In genomic region chr14:58476320-58476719, GRCh38 we compare ENCODE assay signal across 30 cellular contexts. TPM values are rescaled to one million over a fixed set of nuclear protein-coding genes. Genes with fewer than 3 reads are reported as not detected.
DNase-seq lines count a peak whose midpoint lies in the region; ATAC-seq and TF ChIP-seq lines count a peak whose summit lies in the region.
"Had no signal": no experiment of that assay in that cellular context is flagged by ENCODE, and none has a peak within 500 bp of the region (broad histone marks: within the 10 kb centered on the region; RNA-seq: fewer than 3 reads in every experiment).

No MANE protein-coding gene starts in this region.

- no peak overlapping the region for H3K4me3 ChIP-seq in LNCaP clone FGC (ENCODE audit: low read depth, low read length)
- no peak overlapping the region for H3K4me3 ChIP-seq in trophoblast cell (ENCODE audit: low read depth, low read length)
- no peak overlapping the region for H3K4me3 ChIP-seq in upper lobe of left lung
- H3K4me3 ChIP-seq: A549; BLaER1; BLaER1 treated with 17β-estradiol and CSF1 and Interleukin-3, amounts not matched to agents 10 nM and 100 nM had no signal

- H3K4me2 ChIP-seq in trophoblast cell (ENCODE audit: low read length) = no peak overlapping the region
- H3K4me2 ChIP-seq: A549; BLaER1; BLaER1 treated with 17β-estradiol and CSF1 and Interleukin-3, amounts not matched to agents 10 nM and 100 nM had no signal

- H2AFZ ChIP-seq in trophoblast cell (ENCODE audit: insufficient read depth, low read length, poor library complexity) = no peak overlapping the region

- no peak overlapping the region for H3K14ac ChIP-seq in trophoblast cell (ENCODE audit: low read length)

- DNase-seq in LNCaP clone FGC (ENCODE audit: low read depth) (peak; percentile 85), trophoblast cell (no peak), NCI-H2227 (lab: John Stamatoyannopoulos, UW; ENCODE audit: unreplicated experiment) (no peak), upper lobe of left lung (no peak)
- DNase-seq: 8988T; ACHN; AML-193; BE2C; C1 segment of cervical spinal cord; Caco-2; Calu3; CD4-positive, alpha-beta memory T cell; CD4-positive, alpha-beta T cell; CD4-positive, CD25-positive, alpha-beta regulatory T cell; CD8-positive, alpha-beta memory T cell; CD8-positive, alpha-beta T cell; COR-L47; DMS 273 treated with DMSO at 0.1 percent for 48 hours; DMS153; DMS53; DMS79; DMS79 treated with DMSO at 0.1 percent for 48 hours; DND-41; EL had no signal

- H2BK12ac ChIP-seq in trophoblast cell (ENCODE audit: low read length) = no peak overlapping the region

- no peaks in the 10 kb centered on the region for H3K27me3 ChIP-seq in trophoblast cell (ENCODE audit: insufficient read depth, low read length)
- H3K27me3 ChIP-seq in upper lobe of left lung = no peaks in the 10 kb centered on the region
- H3K27me3 ChIP-seq: BE2C; BLaER1; BLaER1 treated with 17β-estradiol and CSF1 and Interleukin-3, amounts not matched to agents 10 nM and 100 nM had no signal

- no peaks in the 10 kb centered on the region for H3K79me2 ChIP-seq in trophoblast cell (ENCODE audit: control insufficient read depth, insufficient read depth, low read length, poor library complexity)

- H3K9me3 ChIP-seq in trophoblast cell (ENCODE audit: insufficient read depth, low read depth, low read length) = no peaks in the 10 kb centered on the region
- no peaks in the 10 kb centered on the region for H3K9me3 ChIP-seq in upper lobe of left lung
- H3K9me3 ChIP-seq: A549; BE2C; BLaER1; BLaER1 treated with 17β-estradiol and CSF1 and Interleukin-3, amounts not matched to agents 10 nM and 100 nM; Caco-2 had no signal

- no peak for TF ChIP-seq POLR2A in upper lobe of left lung (IDR thresholded peaks at IDR 0.05)

- no peak overlapping the region for H2BK5ac ChIP-seq in trophoblast cell (ENCODE audit: low read depth, low read length, poor library complexity)

- H4K12ac ChIP-seq in trophoblast cell (ENCODE audit: low read depth, low read length) = no peak overlapping the region

- H3K9ac ChIP-seq in trophoblast cell (ENCODE audit: low read length) = no peak overlapping the region
- H3K9ac ChIP-seq: BLaER1; BLaER1 treated with 17β-estradiol and CSF1 and Interleukin-3, amounts not matched to agents 10 nM and 100 nM had no signal

- H3K27ac ChIP-seq in C4-2B (peak overlapping the region; percentile 65), VCaP (peak overlapping the region; percentile 69), trophoblast cell (ENCODE audit: low read depth, low read length) (no peak overlapping the region), upper lobe of left lung (no peak overlapping the region)
- H3K27ac ChIP-seq: 22Rv1; A549; BLaER1; BLaER1 treated with 17β-estradiol and CSF1 and Interleukin-3, amounts not matched to agents 10 nM and 100 nM had no signal

- no peak overlapping the region for H4K8ac ChIP-seq in trophoblast cell (ENCODE audit: low read depth, low read length)

- no peaks in the 10 kb centered on the region for H3K4me1 ChIP-seq in trophoblast cell (ENCODE audit: control insufficient read depth in 1 of 2, insufficient read depth in 2 of 2, low read length in 2 of 2)
- H3K4me1 ChIP-seq in upper lobe of left lung = no peaks in the 10 kb centered on the region
- H3K4me1 ChIP-seq: A549, BE2C, BLaER1, Caco-2 had no signal

- ATAC-seq in upper lobe of left lung (ENCODE audit: low FRiP score in 2 of 2) = no peak
- ATAC-seq: A549; CD8-positive, alpha-beta T cell had no signal

- H3K79me1 ChIP-seq in trophoblast cell (ENCODE audit: low read length) = no peaks in the 10 kb centered on the region

- H3K36me3 ChIP-seq in trophoblast cell (ENCODE audit: control insufficient read depth in 1 of 2, insufficient read depth in 2 of 2, low read length in 2 of 2) = peaks cover 8% of the 10 kb centered on the region in 2 experiments
- H3K36me3 ChIP-seq in upper lobe of left lung = peaks cover 0 to 35% (median 6%) of the 10 kb centered on the region in 4 donors

- H3K18ac ChIP-seq in trophoblast cell (ENCODE audit: low read length) = no peak overlapping the region

- H3K4ac ChIP-seq in trophoblast cell (ENCODE audit: low read depth, low read length) = no peak overlapping the region

- H2BK120ac ChIP-seq in trophoblast cell (ENCODE audit: insufficient read depth, low read length, poor library complexity) = no peak overlapping the region

- no CpG with 5 or more reads among the region's 1 CpG for WGBS in trophoblast cell (ENCODE audit: extremely low coverage, insufficient coverage, insufficient read length)
- 97% methylated on average over 1 of the region's 1 CpG for WGBS in upper lobe of left lung, 2 donors

- H3K23ac ChIP-seq in trophoblast cell (ENCODE audit: low read length) = no peak overlapping the region

- no peak overlapping the region for H2AK5ac ChIP-seq in trophoblast cell (ENCODE audit: low read length)

- no peak overlapping the region for H4K91ac ChIP-seq in trophoblast cell (ENCODE audit: low read depth, low read length)

- no peak for TF ChIP-seq EP300 in upper lobe of left lung (IDR thresholded peaks at IDR 0.05)

- no peak for TF ChIP-seq CTCF in C4-2B (conservative IDR thresholded peaks at IDR 0.05)
- no peak for TF ChIP-seq CTCF in LNCaP clone FGC (IDR thresholded peaks at IDR 0.05; ENCODE audit: control insufficient read depth, extremely low read depth, insufficient read depth)
- TF ChIP-seq CTCF in VCaP (conservative IDR thresholded peaks at IDR 0.05) = no peak
- TF ChIP-seq CTCF in upper lobe of left lung (IDR thresholded peaks at IDR 0.05) = no peak

RNA-seq across cellular contexts. Expression of gene KIAA0586, which starts 48.8 kb away (rescaled TPM):
- 10.7 and 11.0 TPM in 2 replicates for polyA plus RNA-seq in trophoblast cell (2013)
- 10 to 100 TPM in 5 of 6 donors, 1 to 10 TPM in 1; 9.2 to 29.3 (median 12.2) TPM for total RNA-seq in upper lobe of left lung

RNA-seq across cellular contexts. Expression of gene TIMM9, which starts 49.0 kb away (rescaled TPM):
- polyA plus RNA-seq in trophoblast cell (2013) = 43.1 and 43.4 TPM in 2 replicates
- 10 to 100 TPM in 5 of 6 donors, 1 to 10 TPM in 1; 8.7 to 24.3 (median 20.5) TPM for total RNA-seq in upper lobe of left lung

Comparison
In these comparisons a context has a peak if more than half of its experiments do, and no peak if none do; other contexts are left out.
1. H3K27ac ChIP-seq: peak in C4-2B (single experiment) and VCaP (single experiment); none in trophoblast cell (single experiment) and upper lobe of left lung (0 of 4).